In the genomic region with DNA sequence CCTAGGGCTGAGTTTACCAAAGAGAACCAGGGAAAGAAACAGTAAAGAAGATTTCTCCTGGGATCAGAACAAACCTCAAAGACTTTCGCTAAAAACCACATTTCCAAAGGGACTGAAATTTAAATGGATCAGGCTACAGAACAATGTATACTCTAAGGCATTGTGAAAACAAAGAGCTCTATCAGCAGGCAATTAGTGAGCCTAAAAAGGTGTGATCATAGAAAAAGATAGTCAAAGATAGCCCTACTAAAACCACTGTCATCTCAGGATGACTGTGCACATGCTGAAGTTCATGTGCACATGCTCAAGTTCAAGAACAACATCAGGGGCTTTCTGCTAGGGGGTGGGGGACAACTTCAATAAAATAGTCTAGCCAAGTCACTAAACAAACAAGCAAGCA, we compare ENCODE assay signal across 30 cellular contexts.
"Had no signal": no experiment of that assay in that cellular context is flagged by ENCODE, and none has a peak within 500 bp of the region (broad histone marks: within the 10 kb centered on the region; RNA-seq: fewer than 3 reads in every experiment).

No MANE protein-coding gene starts in this region.

- H3K36me3 Mint-ChIP-seq: memory B cell; mesothelial cell of epicardium; naive B cell; natural killer cell treated with Interleukin-12 subunit alpha and Interleukin-12 subunit beta and Interleukin-15 and Interleukin-18, amount 100 ng/mL, for 72 hours had no signal

- H3K4me2 ChIP-seq: smooth muscle cell had no signal

- H3K4me1 ChIP-seq: gastrocnemius medialis, stomach, vagina had no signal

- H3K27me3 ChIP-seq: gastrocnemius medialis, neutrophil, pancreas, stomach, thyroid gland, vagina had no signal

- H3K9me3 ChIP-seq: gastrocnemius medialis, mucosa of descending colon, neutrophil, pancreas, thyroid gland, vagina had no signal

- H3K27ac ChIP-seq: dorsolateral prefrontal cortex, epithelial cell of prostate, gastrocnemius medialis, neutrophil, pancreas, stomach, vagina had no signal

- H3K36me3 ChIP-seq: gastrocnemius medialis, neutrophil, pancreas, stomach, thyroid gland, vagina had no signal

- FAIRE-seq: keratinocyte had no signal

- H3K9me3 Mint-ChIP-seq: natural killer cell treated with Interleukin-12 subunit alpha and Interleukin-12 subunit beta and Interleukin-15 and Interleukin-18, amount 100 ng/mL, for 72 hours had no signal

- H3K4me1 Mint-ChIP-seq: mesothelial cell of epicardium had no signal

- ATAC-seq: esophagus mucosa; gastrocnemius medialis; left ventricle myocardium superior; mucosa of descending colon; natural killer cell treated with Interleukin-12 subunit alpha and Interleukin-12 subunit beta and Interleukin-15 and Interleukin-18, amount 100 ng/mL, for 72 hours; pancreas; sciatic nerve had no signal

- DNase-seq: dorsolateral prefrontal cortex; effector CD4-positive, alpha-beta T cell; foreskin fibroblast; gastrocnemius medialis; head of caudate nucleus; left ventricle myocardium superior; mucosa of descending colon; naive B cell; pancreas; stimulated activated CD4-positive, alpha-beta T cell treated with anti-CD3 and anti-CD28 coated beads, Interleukin-12 subunit alpha, Interleukin-12 subunit beta, amount 100 ng/mL, for 4 hours; stimulated activated CD4-positive, alpha-beta T cell treated with anti-CD3 and anti-CD28 coated beads, Interleukin-1b, Interleukin-23, amount 100 ng/mL, for 48 hours; stimulated activated CD4-positive, alpha-beta T cell treated with anti-CD3 and anti-CD28 coated beads, Interleukin-4, amount 100 ng/mL, for 1 hour; stimulated activated CD8-positive, alpha-beta memory T cell treated with anti-CD3 and anti-CD28 coated beads, Interleukin-4, amount 100 ng/mL, for 48 hours; stimulated activated naive CD4-positive, alpha-beta T cell; stomach; thyroid gland; trophoblast cell had no signal

- H3K4me3 ChIP-seq: dorsolateral prefrontal cortex, gastrocnemius medialis, lung, mucosa of descending colon, pancreas, smooth muscle cell, stomach, thyroid gland, vagina had no signal

- H3K4me3 Mint-ChIP-seq: memory B cell; mesothelial cell of epicardium; naive B cell; natural killer cell treated with Interleukin-12 subunit alpha and Interleukin-12 subunit beta and Interleukin-15 and Interleukin-18, amount 100 ng/mL, for 72 hours; neural crest cell had no signal

- H3K27ac Mint-ChIP-seq: memory B cell; mesothelial cell of epicardium; naive B cell; natural killer cell treated with Interleukin-12 subunit alpha and Interleukin-12 subunit beta and Interleukin-15 and Interleukin-18, amount 100 ng/mL, for 72 hours; progenitor cell of endocrine pancreas had no signal

- H3K27me3 Mint-ChIP-seq: progenitor cell of endocrine pancreas had no signal
